ENCODE assay signal across 19 cellular contexts in the genomic region with DNA sequence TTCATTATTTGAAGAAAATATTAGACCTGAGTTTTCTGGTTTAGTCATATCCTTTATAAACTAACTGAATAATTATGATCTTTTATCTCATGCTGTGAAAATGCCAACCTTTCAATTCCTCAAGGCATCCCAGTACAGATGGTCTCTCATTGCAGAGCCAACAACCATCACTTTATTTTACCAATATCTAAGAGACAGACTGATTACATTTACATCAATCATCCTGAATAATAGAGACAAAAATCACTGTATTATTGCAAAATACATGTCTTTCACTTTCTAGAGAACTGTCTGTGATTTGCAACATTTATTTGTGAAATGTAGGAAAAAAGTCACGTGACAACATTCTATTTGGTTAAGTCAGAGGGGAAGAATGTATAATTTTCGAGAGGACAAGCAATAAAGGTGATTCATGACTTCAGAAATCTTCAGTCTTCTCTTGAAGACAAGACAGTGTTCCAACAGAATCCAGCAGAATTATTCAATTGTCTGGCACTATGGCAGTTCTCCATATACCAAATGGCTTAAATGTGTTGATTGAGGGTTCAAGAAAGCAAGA.
DNase-seq lines count a peak whose midpoint lies in the region; ATAC-seq and TF ChIP-seq lines count a peak whose summit lies in the region.
"Had no signal": no experiment of that assay in that cellular context is flagged by ENCODE, and none has a peak within 500 bp of the region (broad histone marks: within the 10 kb centered on the region; RNA-seq: fewer than 3 reads in every experiment).

No MANE protein-coding gene starts in this region.

- H3K27me3 ChIP-seq in BJ (ENCODE audit: control insufficient read depth, insufficient read depth, low read length) (no peaks in the 10 kb centered on the region), OCI-LY3 (ENCODE audit: low read depth, low read length) (no peaks in the 10 kb centered on the region), neural cell (ENCODE audit: insufficient read depth, low read depth, low read length) (no peaks in the 10 kb centered on the region), thyroid gland (no peaks in the 10 kb centered on the region)
- H3K27me3 ChIP-seq: tibial nerve had no signal

- H3K9me2 ChIP-seq in neural cell (ENCODE audit: insufficient read depth, low read length) = no peaks in the 10 kb centered on the region

- no peak for TF ChIP-seq CTCF in BJ (IDR thresholded peaks at IDR 0.05; ENCODE audit: insufficient read depth, low read depth, low read length)
- no peak for TF ChIP-seq CTCF in OCI-LY3 (IDR thresholded peaks at IDR 0.05; ENCODE audit: low read depth, low read length)
- no peak for TF ChIP-seq CTCF in neural cell (IDR thresholded peaks at IDR 0.05; ENCODE audit: poor library complexity, severe bottlenecking)
- TF ChIP-seq CTCF in thyroid gland (IDR thresholded peaks at IDR 0.05) = no peak

- H3K4me1 ChIP-seq in OCI-LY3 (ENCODE audit: low read length) (no peaks in the 10 kb centered on the region), thyroid gland (no peaks in the 10 kb centered on the region)
- H3K4me1 ChIP-seq: parathyroid adenoma had no signal

- H3K4me2 ChIP-seq in OCI-LY3 (ENCODE audit: low read length) (no peak overlapping the region), neural cell (ENCODE audit: low read length) (no peak overlapping the region)

- CTCF ChIA-PET in BJ (lab: Yijun Ruan, JAX) = no interaction called here

- DNase-seq in BJ (ENCODE audit: low read depth) = peak; percentile 68
- peak; percentile 49 for DNase-seq in dedifferentiated amniotic fluid mesenchymal stem cell (ENCODE audit: extremely low spot score)
- DNase-seq in activated gamma-delta T cell treated with Interleukin-2 at 50 U/mL for 16 hours = no peak
- DNase-seq in thyroid gland = no peak
- no peak for DNase-seq in activated CD4-positive, alpha-beta T cell treated with anti-CD3 and anti-CD28 coated beads for 48 hours
- DNase-seq: activated naive CD8-positive, alpha-beta T cell treated with anti-CD3 and anti-CD28 coated beads, Interleukin-2, amount 10 ng/mL, durations not matched to agents 7 days and 5 days; activated T-cell treated with anti-CD3 and anti-CD28 coated beads, Interleukin-2, amount 50 U/mL, for 1 hour; cortex of kidney; foreskin melanocyte; mucosa of descending colon; NCI-H187; NCI-H526 treated with DMSO at 0.1 percent for 48 hours; stimulated activated CD4-positive, alpha-beta T cell treated with anti-CD3 and anti-CD28 coated beads, Interleukin-15, amount 100 ng/mL, for 24 hours; T-helper 17 cell had no signal

- H3K79me2 ChIP-seq in OCI-LY3 (ENCODE audit: low read length) (no peaks in the 10 kb centered on the region), neural cell (replicated peaks; ENCODE audit: insufficient read depth, low read length) (no peaks in the 10 kb centered on the region)
- H3K79me2 ChIP-seq: parathyroid adenoma had no signal

- TF ChIP-seq POLR2A in thyroid gland (IDR thresholded peaks at IDR 0.05) = no peak

- intact Hi-C loops in thyroid gland (cut with DNase I) = no loop called here

- H3K27ac ChIP-seq in OCI-LY3 (ENCODE audit: low read length) (no peak overlapping the region), neural cell (ENCODE audit: low read length) (no peak overlapping the region), thyroid gland (no peak overlapping the region)
- H3K27ac ChIP-seq: parathyroid adenoma, tibial nerve had no signal

- no peak for ATAC-seq in HG03469 (IDR thresholded peaks at IDR 0.05; ENCODE audit: unreplicated experiment)
- ATAC-seq: mucosa of descending colon, T-helper 17 cell had no signal

- 68 to 84% methylated on average over 2 of the region's 2 CpGs for WGBS in thyroid gland, 2 donors

- H4K20me1 ChIP-seq in OCI-LY3 (ENCODE audit: insufficient read depth, low read length) (no peaks in the 10 kb centered on the region), neural cell (ENCODE audit: insufficient read depth) (no peaks in the 10 kb centered on the region)

- peak; percentile 85 for TF ChIP-seq EP300 in neural cell (conservative IDR thresholded peaks at IDR 0.05; ENCODE audit: poor library complexity, severe bottlenecking)

- no peaks in the 10 kb centered on the region for H3F3A ChIP-seq in neural cell (ENCODE audit: insufficient read depth, low read length, poor library complexity, severe bottlenecking)

- 0 out of 2 replicates have a peak overlapping the region, but pooled peaks have one; percentile 7 for H2AFZ ChIP-seq in OCI-LY3 (ENCODE audit: low read depth, low read length)
- H2AFZ ChIP-seq in neural cell (ENCODE audit: low read depth, low read length) = no peak overlapping the region
- H2AFZ ChIP-seq: parathyroid adenoma had no signal

- H3K9me3 ChIP-seq in OCI-LY3 (ENCODE audit: insufficient read depth, low read length) (no peaks in the 10 kb centered on the region), neural cell (ENCODE audit: low read length) (no peaks in the 10 kb centered on the region), thyroid gland (no peaks in the 10 kb centered on the region)
- H3K9me3 ChIP-seq: mucosa of descending colon, tibial nerve had no signal

- no peak for TF ChIP-seq RAD21 in neural cell (conservative IDR thresholded peaks at IDR 0.05)

- H3K9ac ChIP-seq in OCI-LY3 (ENCODE audit: low read length) = no peak overlapping the region
- no peak overlapping the region for H3K9ac ChIP-seq in neural cell (ENCODE audit: low read length)
- H3K9ac ChIP-seq: parathyroid adenoma had no signal

- H3K4me3 ChIP-seq in BJ (ENCODE audit: low read depth, low read length) (no peak overlapping the region), OCI-LY3 (ENCODE audit: low read length) (no peak overlapping the region), neural cell (ENCODE audit: low read length) (no peak overlapping the region), thyroid gland (replicated peaks in 1 of 3) (no peak overlapping the region)
- H3K4me3 ChIP-seq: mucosa of descending colon, tibial nerve had no signal

- POLR2A ChIA-PET in BJ (lab: Charles Lee) = no interaction called here

- H3K36me3 ChIP-seq in BJ (ENCODE audit: control insufficient read depth, insufficient read depth, low read length) (no peaks in the 10 kb centered on the region), OCI-LY3 (replicated peaks; ENCODE audit: low read depth, low read length) (no peaks in the 10 kb centered on the region), neural cell (ENCODE audit: insufficient read depth, low read length) (no peaks in the 10 kb centered on the region), thyroid gland (no peaks in the 10 kb centered on the region)
- H3K36me3 ChIP-seq: tibial nerve had no signal

TF ChIP-seq in neural cell, 6 proteins besides CTCF, POLR2A, EP300 and RAD21:
- TF ChIP-seq EZH2 (IDR thresholded peaks at IDR 0.05; ENCODE audit: borderline replicate concordance, insufficient read depth, low read length, poor library complexity, severe bottlenecking) (no peak), POLR2AphosphoS5 (IDR thresholded peaks at IDR 0.05) (peak; percentile 74)
- TF ChIP-seq, protein P1, sequence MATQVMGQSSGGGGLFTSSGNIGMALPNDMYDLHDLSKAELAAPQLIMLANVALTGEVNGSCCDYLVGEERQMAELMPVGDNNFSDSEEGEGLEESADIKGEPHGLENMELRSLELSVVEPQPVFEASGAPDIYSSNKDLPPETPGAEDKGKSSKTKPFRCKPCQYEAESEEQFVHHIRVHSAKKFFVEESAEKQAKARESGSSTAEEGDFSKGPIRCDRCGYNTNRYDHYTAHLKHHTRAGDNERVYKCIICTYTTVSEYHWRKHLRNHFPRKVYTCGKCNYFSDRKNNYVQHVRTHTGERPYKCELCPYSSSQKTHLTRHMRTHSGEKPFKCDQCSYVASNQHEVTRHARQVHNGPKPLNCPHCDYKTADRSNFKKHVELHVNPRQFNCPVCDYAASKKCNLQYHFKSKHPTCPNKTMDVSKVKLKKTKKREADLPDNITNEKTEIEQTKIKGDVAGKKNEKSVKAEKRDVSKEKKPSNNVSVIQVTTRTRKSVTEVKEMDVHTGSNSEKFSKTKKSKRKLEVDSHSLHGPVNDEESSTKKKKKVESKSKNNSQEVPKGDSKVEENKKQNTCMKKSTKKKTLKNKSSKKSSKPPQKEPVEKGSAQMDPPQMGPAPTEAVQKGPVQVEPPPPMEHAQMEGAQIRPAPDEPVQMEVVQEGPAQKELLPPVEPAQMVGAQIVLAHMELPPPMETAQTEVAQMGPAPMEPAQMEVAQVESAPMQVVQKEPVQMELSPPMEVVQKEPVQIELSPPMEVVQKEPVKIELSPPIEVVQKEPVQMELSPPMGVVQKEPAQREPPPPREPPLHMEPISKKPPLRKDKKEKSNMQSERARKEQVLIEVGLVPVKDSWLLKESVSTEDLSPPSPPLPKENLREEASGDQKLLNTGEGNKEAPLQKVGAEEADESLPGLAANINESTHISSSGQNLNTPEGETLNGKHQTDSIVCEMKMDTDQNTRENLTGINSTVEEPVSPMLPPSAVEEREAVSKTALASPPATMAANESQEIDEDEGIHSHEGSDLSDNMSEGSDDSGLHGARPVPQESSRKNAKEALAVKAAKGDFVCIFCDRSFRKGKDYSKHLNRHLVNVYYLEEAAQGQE (IDR thresholded peaks at IDR 0.05; ENCODE audit: borderline replicate concordance) = no peak

Comparison
In these comparisons a context has a peak if more than half of its experiments do, and no peak if none do; other contexts are left out.
1. DNase-seq: peak in BJ (single experiment) and dedifferentiated amniotic fluid mesenchymal stem cell (single experiment); none in activated gamma-delta T cell treated with Interleukin-2 at 50 U/mL for 16 hours (single experiment), thyroid gland (0 of 2) and activated CD4-positive, alpha-beta T cell treated with anti-CD3 and anti-CD28 coated beads for 48 hours (single experiment).